In genomic region chr10:784759-785538, GRCh38 we compare ENCODE assay signal across 8 cellular contexts.
DNase-seq lines count a peak whose midpoint lies in the region; ATAC-seq lines count a peak whose summit lies in the region.

No MANE protein-coding gene starts in this region.

- peak overlapping the region; percentile 54 for H3K4me2 ChIP-seq in GM23248 (ENCODE audit: unreplicated experiment)

- H3K36me3 ChIP-seq in GM23248 (ENCODE audit: low read depth) (no peaks in the 10 kb centered on the region), NT2/D1 (ENCODE audit: insufficient read depth, insufficient read length, low read length) (no peaks in the 10 kb centered on the region)

- H3K27ac ChIP-seq in GM23248, result peak overlapping the region; percentile 49

- no peaks in the 10 kb centered on the region for H3K27me3 ChIP-seq in GM23248 (replicated peaks; ENCODE audit: insufficient read depth)
- H3K27me3 ChIP-seq in NT2/D1 (ENCODE audit: insufficient read depth, insufficient read length), result peaks cover 19% of the 10 kb centered on the region

- H3K79me2 ChIP-seq in GM23248 (ENCODE audit: insufficient read depth), result no peaks in the 10 kb centered on the region

- peak overlapping the region; percentile 76 for H2AFZ ChIP-seq in GM23248

- ATAC-seq in sciatic nerve, result peak; percentile 52
- ATAC-seq in HG02981 (IDR thresholded peaks at IDR 0.05; ENCODE audit: unreplicated experiment), result no peak
- no peak for ATAC-seq in GM21423 (IDR thresholded peaks at IDR 0.05; ENCODE audit: unreplicated experiment)
- no peak for ATAC-seq in HG02970 (IDR thresholded peaks at IDR 0.05; ENCODE audit: low FRiP score, unreplicated experiment)

- no peaks in the 10 kb centered on the region for H3F3A ChIP-seq in GM23248 (ENCODE audit: insufficient read depth)

- H3K9me3 ChIP-seq in GM23248 (ENCODE audit: low read depth), result no peaks in the 10 kb centered on the region
- H3K9me3 ChIP-seq in NT2/D1 (ENCODE audit: insufficient read depth, low read length), result no peaks in the 10 kb centered on the region

- H3K9ac ChIP-seq in GM23248 (peak overlapping the region; percentile 83), NT2/D1 (ENCODE audit: insufficient read length, low read depth) (peak overlapping the region; percentile 42)

- DNase-seq in GM23248, result peak; percentile 96
- DNase-seq in NT2/D1 (ENCODE audit: low read depth, low spot score), result no peak
- DNase-seq in amygdala (lab: John Stamatoyannopoulos, UW), result peak in 40 of 56 donors; percentile 12 to 84 (median 50)
- DNase-seq in sciatic nerve (ENCODE audit: low spot score), result no peak

- H3K4me1 ChIP-seq in GM23248 (ENCODE audit: insufficient read depth) (no peaks in the 10 kb centered on the region), NT2/D1 (ENCODE audit: insufficient read depth, insufficient read length) (peaks cover 6% of the 10 kb centered on the region)

- H3K4me3 ChIP-seq in GM23248 (peak overlapping the region; percentile 62), NT2/D1 (ENCODE audit: insufficient read length, low read depth) (peak overlapping the region; percentile 11), iPS-11a (ENCODE audit: low read depth, low read length) (peak overlapping the region; percentile 8)

- no peaks in the 10 kb centered on the region for H3K9me2 ChIP-seq in GM23248 (ENCODE audit: insufficient read depth)

- intact Hi-C loops in sciatic nerve (cut with DNase I), result loop anchor here (10.0 kb wide), 1 partner anchor 270 kb away; no protein-coding TSS in a partner anchor

- WGBS in GM23248 (ENCODE audit: low coverage in 1 of 2, low lambda C conversion rate in 2 of 2, missing lambda C conversion rate in 2 of 2), 2 experiments, result 11 to 19% methylated on average over 42 to 54 of the region's 54 CpGs

- in situ Hi-C loops in GM23248 (cut with MboI), result no loop called here

- no peaks in the 10 kb centered on the region for H4K20me1 ChIP-seq in GM23248 (ENCODE audit: insufficient read depth)

Comparison
In these comparisons a context has a peak if more than half of its experiments do, and no peak if none do; other contexts are left out.
1. DNase-seq: peak in GM23248 (single experiment) and amygdala (40 of 56); none in NT2/D1 (single experiment) and sciatic nerve (single experiment).
2. H3K4me3 ChIP-seq: peak in every context shown above with its lines; median percentile 62 in GM23248; 11 in NT2/D1; 8 in iPS-11a.